ENCODE assay signal across 16 cellular contexts in the genomic region with DNA sequence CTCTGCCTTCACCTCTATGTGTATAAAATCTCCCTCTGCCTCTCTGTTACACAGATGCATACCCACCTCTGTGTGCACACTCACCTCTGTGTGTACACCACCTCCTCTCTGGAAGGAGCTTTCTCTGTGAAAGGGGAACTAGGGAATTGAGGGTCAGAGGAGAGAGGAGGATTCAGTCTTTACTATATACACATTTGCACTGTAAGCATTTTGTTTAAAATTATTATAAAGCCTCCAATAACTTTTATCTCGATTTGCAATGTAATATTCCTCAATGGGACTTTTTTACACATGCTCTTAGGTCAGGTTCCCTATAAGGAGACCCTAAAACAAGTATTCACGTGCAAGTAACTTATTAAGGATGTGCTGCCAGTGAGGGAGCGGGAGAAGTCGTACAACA.
A peak's percentile ranks its signal among the peaks of the same experiment; 100 is the strongest.
DNase-seq lines count a peak whose midpoint lies in the region; ATAC-seq lines count a peak whose summit lies in the region.
"Had no signal": no experiment of that assay in that cellular context is flagged by ENCODE, and none has a peak within 500 bp of the region (broad histone marks: within the 10 kb centered on the region; RNA-seq: fewer than 3 reads in every experiment).

No MANE protein-coding gene starts in this region.

- no peak overlapping the region for H3K27ac ChIP-seq in CD4-positive, alpha-beta memory T cell (ENCODE audit: low read depth, low read length)
- H3K27ac ChIP-seq: C4-2B had no signal

- no peak overlapping the region for H3K4me3 Mint-ChIP-seq in activated CD8-positive, alpha-beta memory T cell treated with anti-CD3 and anti-CD28 coated beads, Interleukin-2, amount 10 ng/mL, durations not matched to agents 7 days and 5 days
- H3K4me3 Mint-ChIP-seq in CD4-positive, alpha-beta memory T cell: no peak overlapping the region
- no peak overlapping the region for H3K4me3 Mint-ChIP-seq in activated T-helper 17 cell treated with anti-CD3 and anti-CD28 coated beads, Interleukin-2, amount 50 U/mL, for 72 hours
- H3K4me3 Mint-ChIP-seq in immature natural killer cell: no peak overlapping the region
- H3K4me3 Mint-ChIP-seq: GM23338 had no signal

- H3K4me3 ChIP-seq in CD4-positive, alpha-beta memory T cell (ENCODE audit: low read length in 2 of 2): no peak overlapping the region
- H3K4me3 ChIP-seq: GM23338 had no signal

- H3K27ac Mint-ChIP-seq in activated CD8-positive, alpha-beta memory T cell treated with anti-CD3 and anti-CD28 coated beads, Interleukin-2, amount 10 ng/mL, durations not matched to agents 7 days and 5 days: peak overlapping the region; percentile 25
- H3K27ac Mint-ChIP-seq in CD4-positive, alpha-beta memory T cell: peak overlapping the region in 6 of 7 donors; percentile 14 to 57 (median 41)
- peak overlapping the region; percentile 63 for H3K27ac Mint-ChIP-seq in activated T-helper 17 cell treated with anti-CD3 and anti-CD28 coated beads, Interleukin-2, amount 50 U/mL, for 72 hours
- peak overlapping the region in 5 of 6 donors; percentile 5 to 69 (median 36) for H3K27ac Mint-ChIP-seq in immature natural killer cell
- H3K27ac Mint-ChIP-seq: GM23338 had no signal

- no peaks in the 10 kb centered on the region for H3K9me3 ChIP-seq in CD4-positive, alpha-beta memory T cell (ENCODE audit: control insufficient read depth in 1 of 2, low read length in 2 of 2)

- no peak for ATAC-seq in activated CD8-positive, alpha-beta memory T cell treated with anti-CD3 and anti-CD28 coated beads, Interleukin-2, amount 10 ng/mL, durations not matched to agents 7 days and 5 days
- no peak for ATAC-seq in activated T-helper 17 cell treated with anti-CD3 and anti-CD28 coated beads, Interleukin-2, amount 50 U/mL, for 72 hours (replicated peaks)
- ATAC-seq: GM23338 had no signal

- H3K4me1 ChIP-seq in CD4-positive, alpha-beta memory T cell (ENCODE audit: insufficient read depth, low read length): peaks cover 11% of the 10 kb centered on the region

- POLR2A ChIA-PET in CD4-positive, alpha-beta memory T cell (lab: Charles Lee; ENCODE audit: partially characterized antibody): interaction anchor here (1.1 to 1.5 kb wide), 2 partner anchors 9 to 57 kb away, joined by 3 to 6 read pairs; no protein-coding TSS in a partner anchor

- H3K9me3 Mint-ChIP-seq in activated CD8-positive, alpha-beta memory T cell treated with anti-CD3 and anti-CD28 coated beads, Interleukin-2, amount 10 ng/mL, durations not matched to agents 7 days and 5 days (ENCODE audit: low read depth): no peaks in the 10 kb centered on the region
- H3K9me3 Mint-ChIP-seq in CD4-positive, alpha-beta memory T cell: peaks cover 0 to 3% (median 0%) of the 10 kb centered on the region in 8 donors
- H3K9me3 Mint-ChIP-seq in activated T-helper 17 cell treated with anti-CD3 and anti-CD28 coated beads, Interleukin-2, amount 50 U/mL, for 72 hours: no peaks in the 10 kb centered on the region
- no peaks in the 10 kb centered on the region for H3K9me3 Mint-ChIP-seq in immature natural killer cell
- H3K9me3 Mint-ChIP-seq: GM23338 had no signal

- no peak for DNase-seq in activated CD8-positive, alpha-beta memory T cell treated with anti-CD3 and anti-CD28 coated beads, Interleukin-2, amount 10 ng/mL, durations not matched to agents 7 days and 5 days
- no peak for DNase-seq in activated CD8-positive, alpha-beta memory T cell treated with anti-CD3 and anti-CD28 coated beads, Interleukin-2, amount 50 U/mL, for 4 hours
- DNase-seq in CD4-positive, alpha-beta memory T cell: no peak
- DNase-seq in immature natural killer cell (no peak), GM19238 (ENCODE audit: insufficient read length, low spot score) (no peak), NOMO-1 treated with dmso at 0.1 percent for 144 hours (lab: John Stamatoyannopoulos, UW; ENCODE audit: unreplicated experiment) (no peak), NCI-H345 treated with DMSO at 0.1 percent for 48 hours (lab: John Stamatoyannopoulos, UW; ENCODE audit: unreplicated experiment) (no peak)
- DNase-seq: DMS79, NCI-H1048, NCI-H146, NCI-H446 treated with DMSO at 0.1 percent for 48 hours, NCI-H748 treated with DMSO at 0.1 percent for 48 hours, SHP77 had no signal

- peaks cover 31% of the 10 kb centered on the region for H3K36me3 ChIP-seq in CD4-positive, alpha-beta memory T cell (ENCODE audit: insufficient read depth, low read length)

- H3K27me3 ChIP-seq in CD4-positive, alpha-beta memory T cell (ENCODE audit: insufficient read depth, low read length): no peaks in the 10 kb centered on the region

- peaks cover 12% of the 10 kb centered on the region for H3K4me1 Mint-ChIP-seq in activated CD8-positive, alpha-beta memory T cell treated with anti-CD3 and anti-CD28 coated beads, Interleukin-2, amount 10 ng/mL, durations not matched to agents 7 days and 5 days
- H3K4me1 Mint-ChIP-seq in CD4-positive, alpha-beta memory T cell: peaks cover 15 to 53% (median 36%) of the 10 kb centered on the region in 4 donors
- peaks cover 34% of the 10 kb centered on the region for H3K4me1 Mint-ChIP-seq in activated T-helper 17 cell treated with anti-CD3 and anti-CD28 coated beads, Interleukin-2, amount 50 U/mL, for 72 hours
- H3K4me1 Mint-ChIP-seq in immature natural killer cell: peaks cover 29 to 68% of the 10 kb centered on the region in 2 donors

- intact Hi-C loops in CD4-positive, alpha-beta memory T cell (cut with micrococcal nuclease): no loop called here

- no peaks in the 10 kb centered on the region for H3K27me3 Mint-ChIP-seq in activated CD8-positive, alpha-beta memory T cell treated with anti-CD3 and anti-CD28 coated beads, Interleukin-2, amount 10 ng/mL, durations not matched to agents 7 days and 5 days
- no peaks in the 10 kb centered on the region for H3K27me3 Mint-ChIP-seq in CD4-positive, alpha-beta memory T cell
- no peaks in the 10 kb centered on the region for H3K27me3 Mint-ChIP-seq in activated T-helper 17 cell treated with anti-CD3 and anti-CD28 coated beads, Interleukin-2, amount 50 U/mL, for 72 hours
- H3K27me3 Mint-ChIP-seq in immature natural killer cell (ENCODE audit: low read depth in 3 of 3): peaks cover 1 to 3% (median 2%) of the 10 kb centered on the region in 3 donors

- CTCF ChIA-PET in activated CD8-positive, alpha-beta memory T cell treated with anti-CD3 and anti-CD28 coated beads, Interleukin-2, amount 10 ng/mL, durations not matched to agents 7 days and 5 days (lab: Charles Lee): interaction anchor here (1.1 kb wide), 1 partner anchor 9 kb away, joined by 4 read pairs; no protein-coding TSS in a partner anchor
- CTCF ChIA-PET in CD4-positive, alpha-beta memory T cell (lab: Charles Lee; ENCODE audit: partially characterized antibody): no interaction called here

- H3K36me3 Mint-ChIP-seq in activated CD8-positive, alpha-beta memory T cell treated with anti-CD3 and anti-CD28 coated beads, Interleukin-2, amount 10 ng/mL, durations not matched to agents 7 days and 5 days: peaks cover 72% of the 10 kb centered on the region
- H3K36me3 Mint-ChIP-seq in CD4-positive, alpha-beta memory T cell: peaks cover 73 to 88% of the 10 kb centered on the region in 2 donors
- peaks cover 99% of the 10 kb centered on the region for H3K36me3 Mint-ChIP-seq in activated T-helper 17 cell treated with anti-CD3 and anti-CD28 coated beads, Interleukin-2, amount 50 U/mL, for 72 hours (ENCODE audit: low read depth)
- H3K36me3 Mint-ChIP-seq in immature natural killer cell: peaks cover 19 to 75% (median 28%) of the 10 kb centered on the region in 3 donors
